Comparison of ENCODE assay signal across 22 cellular contexts in genomic region chr13:62482351-62482750, GRCh38.
DNase-seq lines count a peak whose midpoint lies in the region; ATAC-seq and TF ChIP-seq lines count a peak whose summit lies in the region.
"Had no signal": no experiment of that assay in that cellular context is flagged by ENCODE, and none has a peak within 500 bp of the region (broad histone marks: within the 10 kb centered on the region; RNA-seq: fewer than 3 reads in every experiment).

No MANE protein-coding gene starts in this region.

- TF ChIP-seq CTCF in fibroblast of pulmonary artery (IDR thresholded peaks at IDR 0.05; ENCODE audit: low read length, missing control alignments) = no peak

- no peaks in the 10 kb centered on the region for H3K4me1 Mint-ChIP-seq in T-cell
- H3K4me1 Mint-ChIP-seq: CD4-positive, alpha-beta memory T cell; central memory CD8-positive, alpha-beta T cell had no signal

- no peak overlapping the region for H3K4me3 Mint-ChIP-seq in T-cell
- H3K4me3 Mint-ChIP-seq: activated CD4-positive, alpha-beta memory T cell treated with anti-CD3 and anti-CD28 coated beads for 36 hours; activated T-cell treated with anti-CD3 and anti-CD28 coated beads, Interleukin-2, amount 50 U/mL, for 24 hours; CD4-positive, alpha-beta memory T cell; central memory CD8-positive, alpha-beta T cell had no signal

- H3K27ac Mint-ChIP-seq in T-cell = no peak overlapping the region
- H3K27ac Mint-ChIP-seq: activated CD4-positive, alpha-beta memory T cell treated with anti-CD3 and anti-CD28 coated beads for 36 hours; activated T-cell treated with anti-CD3 and anti-CD28 coated beads, Interleukin-2, amount 50 U/mL, for 24 hours; CD4-positive, alpha-beta memory T cell had no signal

- no peak for TF ChIP-seq POLR2A in GM18505 (IDR thresholded peaks at IDR 0.05; ENCODE audit: borderline replicate concordance, extremely low read depth, insufficient read depth, insufficient read length)

- no peaks in the 10 kb centered on the region for H3K36me3 Mint-ChIP-seq in T-cell
- H3K36me3 Mint-ChIP-seq: activated CD4-positive, alpha-beta memory T cell treated with anti-CD3 and anti-CD28 coated beads for 36 hours; CD4-positive, alpha-beta memory T cell had no signal

- H3K9me3 Mint-ChIP-seq in T-cell = peaks cover 8 to 22% (median 14%) of the 10 kb centered on the region in 3 donors

- H3K4me3 ChIP-seq in fibroblast of pulmonary artery (replicated peaks; ENCODE audit: low read depth, low read length) = no peak overlapping the region
- H3K4me3 ChIP-seq: gastroesophageal sphincter, SJSA1, thyroid gland had no signal

- ATAC-seq in HG03196 (IDR thresholded peaks at IDR 0.05; ENCODE audit: unreplicated experiment) = no peak
- ATAC-seq in T-cell (replicated peaks in 1 of 4) = no peak
- ATAC-seq in GM18505 (IDR thresholded peaks at IDR 0.05; ENCODE audit: unreplicated experiment) = no peak
- ATAC-seq: gastroesophageal sphincter had no signal

- CTCF ChIA-PET in T-cell (lab: Charles Lee) = no interaction called here

- peak; percentile 13 for DNase-seq in ELR (ENCODE audit: low read depth)
- peak; percentile 98 for DNase-seq in NCI-H1105 treated with DMSO at 0.1 percent for 48 hours (lab: John Stamatoyannopoulos, UW)
- peak; percentile 91 for DNase-seq in NCI-H748 (lab: John Stamatoyannopoulos, UW; ENCODE audit: unreplicated experiment)
- DNase-seq in fibroblast of pulmonary artery (ENCODE audit: low read depth) = peak; percentile 3
- no peak for DNase-seq in T-cell
- DNase-seq: activated CD4-positive, alpha-beta memory T cell treated with anti-CD3 and anti-CD28 coated beads for 36 hours; activated naive CD4-positive, alpha-beta T cell treated with Interleukin-2 at 50 U/mL for 16 hours; activated T-cell treated with anti-CD3 and anti-CD28 coated beads, Interleukin-2, amount 50 U/mL, for 24 hours; amniotic stem cell; CD4-positive, alpha-beta memory T cell; HCEC 1CT; mammary epithelial cell; NCI-H187 treated with DMSO at 0.1 percent for 48 hours; NCI-H524; small intestine; stimulated activated naive CD4-positive, alpha-beta T cell treated with Interleukin-2 at 50 U/mL for 16 hours; thyroid gland had no signal

- H3K27me3 Mint-ChIP-seq in T-cell = no peaks in the 10 kb centered on the region
- H3K27me3 Mint-ChIP-seq: activated CD4-positive, alpha-beta memory T cell treated with anti-CD3 and anti-CD28 coated beads for 36 hours; activated T-cell treated with anti-CD3 and anti-CD28 coated beads, Interleukin-2, amount 50 U/mL, for 24 hours; CD4-positive, alpha-beta memory T cell; central memory CD8-positive, alpha-beta T cell had no signal

- POLR2A ChIA-PET in T-cell (lab: Charles Lee) = no interaction called here

Comparison
In these comparisons a context has a peak if more than half of its experiments do, and no peak if none do; other contexts are left out.
1. DNase-seq: peak in ELR (single experiment), NCI-H1105 treated with DMSO at 0.1 percent for 48 hours (single experiment), NCI-H748 (single experiment) and fibroblast of pulmonary artery (single experiment); none in T-cell (0 of 34).